ENCODE assay signal across 21 cellular contexts in genomic region chr2:208608436-208608835, GRCh38.
DNase-seq lines count a peak whose midpoint lies in the region; ATAC-seq and TF ChIP-seq lines count a peak whose summit lies in the region.
"Had no signal": no experiment of that assay in that cellular context is flagged by ENCODE, and none has a peak within 500 bp of the region (broad histone marks: within the 10 kb centered on the region; RNA-seq: fewer than 3 reads in every experiment).

No MANE protein-coding gene starts in this region.

- H3K4me3 Mint-ChIP-seq in activated T-cell treated with anti-CD3 and anti-CD28 coated beads, Interleukin-2, amount 50 U/mL, for 72 hours: no peak overlapping the region

- H2AFZ ChIP-seq in OCI-LY3 (ENCODE audit: low read depth, low read length): peak overlapping the region; percentile 60; the same call in 1 of the 2 replicates
- H2AFZ ChIP-seq: GM23248, PC-9 had no signal

- ATAC-seq in GM21528 (IDR thresholded peaks at IDR 0.05; ENCODE audit: low FRiP score, unreplicated experiment): no peak
- no peak for ATAC-seq in activated T-cell treated with anti-CD3 and anti-CD28 coated beads, Interleukin-2, amount 50 U/mL, for 72 hours (replicated peaks in 1 of 2)
- ATAC-seq: left ventricle myocardium superior had no signal

- no peak overlapping the region for H3K27ac Mint-ChIP-seq in activated T-cell treated with anti-CD3 and anti-CD28 coated beads, Interleukin-2, amount 50 U/mL, for 72 hours

- H3K36me3 ChIP-seq in OCI-LY3 (replicated peaks; ENCODE audit: low read depth, low read length): no peaks in the 10 kb centered on the region
- H3K36me3 ChIP-seq in ovary: no peaks in the 10 kb centered on the region
- H3K36me3 ChIP-seq in esophagus muscularis mucosa: no peaks in the 10 kb centered on the region
- H3K36me3 ChIP-seq: BLaER1 treated with 17β-estradiol and CSF1 and Interleukin-3, amounts not matched to agents 10 nM and 100 nM; prostate gland; SJSA1; thyroid gland had no signal

- no peak for TF ChIP-seq POLR2A in ovary (IDR thresholded peaks at IDR 0.05)
- TF ChIP-seq POLR2A in esophagus muscularis mucosa (IDR thresholded peaks at IDR 0.05; ENCODE audit: low read depth): no peak

- intact Hi-C loops in ovary (cut with DNase I): no loop called here
- intact Hi-C loops in esophagus muscularis mucosa (cut with DNase I): no loop called here

- no peak overlapping the region for H3K4me3 ChIP-seq in OCI-LY3 (ENCODE audit: low read length)
- H3K4me3 ChIP-seq in ovary: no peak overlapping the region
- H3K4me3 ChIP-seq in esophagus muscularis mucosa: no peak overlapping the region
- H3K4me3 ChIP-seq: BLaER1 treated with 17β-estradiol and CSF1 and Interleukin-3, amounts not matched to agents 10 nM and 100 nM; GM23248; PC-9; prostate gland; SJSA1; thyroid gland had no signal

- 78 to 88% (median 79%) methylated on average over 1 of the region's 1 CpG for WGBS in ovary, 3 donors
- WGBS in esophagus muscularis mucosa: 81% methylated on average over 1 of the region's 1 CpG

- no peaks in the 10 kb centered on the region for H3K36me3 Mint-ChIP-seq in activated T-cell treated with anti-CD3 and anti-CD28 coated beads, Interleukin-2, amount 50 U/mL, for 72 hours (ENCODE audit: insufficient read depth in 2 of 2)

- no peaks in the 10 kb centered on the region for H4K20me1 ChIP-seq in OCI-LY3 (ENCODE audit: insufficient read depth, low read length)
- H4K20me1 ChIP-seq: BLaER1 treated with 17β-estradiol and CSF1 and Interleukin-3, amounts not matched to agents 10 nM and 100 nM had no signal

- H3K9me3 ChIP-seq in OCI-LY3 (ENCODE audit: insufficient read depth, low read length) (no peaks in the 10 kb centered on the region), ovary (no peaks in the 10 kb centered on the region), esophagus muscularis mucosa (no peaks in the 10 kb centered on the region)
- H3K9me3 ChIP-seq: prostate gland, SJSA1, thyroid gland had no signal

- DNase-seq in COLO668 (lab: John Stamatoyannopoulos, UW; ENCODE audit: unreplicated experiment) (peak; percentile 24), DMS53 treated with DMSO at 0.1 percent for 48 hours (lab: John Stamatoyannopoulos, UW; ENCODE audit: unreplicated experiment) (peak; percentile 98), NCI-H2171 treated with DMSO at 0.1 percent for 48 hours (lab: John Stamatoyannopoulos, UW) (peak; percentile 85), ovary (no peak), esophagus muscularis mucosa (ENCODE audit: extremely low spot score) (no peak)
- no peak for DNase-seq in activated T-cell treated with anti-CD3 and anti-CD28 coated beads, Interleukin-2, amount 50 U/mL, for 72 hours
- DNase-seq: ACHN; activated CD4-positive, alpha-beta T cell treated with anti-CD3 and anti-CD28 coated beads, Interleukin-2, amount 50 U/mL, for 48 hours; activated gamma-delta T cell; GF-D8; GM23248; KBM-7; left ventricle myocardium superior; stimulated activated naive CD4-positive, alpha-beta T cell treated with Interleukin-2 at 50 U/mL for 16 hours; thyroid gland had no signal

- peaks cover 6 to 8% of the 10 kb centered on the region in 2 donors for H3K9me3 Mint-ChIP-seq in activated T-cell treated with anti-CD3 and anti-CD28 coated beads, Interleukin-2, amount 50 U/mL, for 72 hours

- TF ChIP-seq CTCF in OCI-LY3 (IDR thresholded peaks at IDR 0.05; ENCODE audit: low read depth, low read length) (no peak), ovary (IDR thresholded peaks at IDR 0.05) (no peak), esophagus muscularis mucosa (IDR thresholded peaks at IDR 0.05) (no peak)

- no peak for TF ChIP-seq EP300 in ovary (IDR thresholded peaks at IDR 0.05)
- TF ChIP-seq EP300 in esophagus muscularis mucosa (IDR thresholded peaks at IDR 0.05): no peak

- H3K27me3 ChIP-seq in OCI-LY3 (ENCODE audit: low read depth, low read length) (no peaks in the 10 kb centered on the region), ovary (no peaks in the 10 kb centered on the region), esophagus muscularis mucosa (no peaks in the 10 kb centered on the region)
- H3K27me3 ChIP-seq: BLaER1 treated with 17β-estradiol and CSF1 and Interleukin-3, amounts not matched to agents 10 nM and 100 nM; SJSA1; thyroid gland had no signal

- no peak overlapping the region for H3K4me2 ChIP-seq in OCI-LY3 (ENCODE audit: low read length)
- H3K4me2 ChIP-seq: BLaER1 treated with 17β-estradiol and CSF1 and Interleukin-3, amounts not matched to agents 10 nM and 100 nM; PC-9 had no signal

- no peak overlapping the region for H3K9ac ChIP-seq in OCI-LY3 (ENCODE audit: low read length)
- H3K9ac ChIP-seq: BLaER1 treated with 17β-estradiol and CSF1 and Interleukin-3, amounts not matched to agents 10 nM and 100 nM; GM23248 had no signal

- no peaks in the 10 kb centered on the region for H3K4me1 Mint-ChIP-seq in activated T-cell treated with anti-CD3 and anti-CD28 coated beads, Interleukin-2, amount 50 U/mL, for 72 hours (ENCODE audit: low read depth)

- no peaks in the 10 kb centered on the region for H3K79me2 ChIP-seq in OCI-LY3 (ENCODE audit: low read length)

- H3K27me3 Mint-ChIP-seq in activated T-cell treated with anti-CD3 and anti-CD28 coated beads, Interleukin-2, amount 50 U/mL, for 72 hours (ENCODE audit: low read depth): no peaks in the 10 kb centered on the region

- H3K27ac ChIP-seq in OCI-LY3 (ENCODE audit: low read length): no peak overlapping the region
- H3K27ac ChIP-seq in ovary: no peak overlapping the region
- H3K27ac ChIP-seq in esophagus muscularis mucosa (replicated peaks in 1 of 4): no peak overlapping the region
- H3K27ac ChIP-seq: BLaER1 treated with 17β-estradiol and CSF1 and Interleukin-3, amounts not matched to agents 10 nM and 100 nM; GM23248; PC-9; prostate gland; SJSA1; thyroid gland had no signal

- H3K4me1 ChIP-seq in OCI-LY3 (ENCODE audit: low read length) (no peaks in the 10 kb centered on the region), ovary (ENCODE audit: insufficient read depth) (no peaks in the 10 kb centered on the region), esophagus muscularis mucosa (no peaks in the 10 kb centered on the region)
- H3K4me1 ChIP-seq: BLaER1 treated with 17β-estradiol and CSF1 and Interleukin-3, amounts not matched to agents 10 nM and 100 nM; prostate gland; SJSA1; thyroid gland had no signal

Comparison
In these comparisons a context has a peak if more than half of its experiments do, and no peak if none do; other contexts are left out.
1. DNase-seq: peak in COLO668 (single experiment), DMS53 treated with DMSO at 0.1 percent for 48 hours (single experiment) and NCI-H2171 treated with DMSO at 0.1 percent for 48 hours (single experiment); none in ovary (0 of 5), activated T-cell treated with anti-CD3 and anti-CD28 coated beads, Interleukin-2, amount 50 U/mL, for 72 hours (0 of 2) and esophagus muscularis mucosa (single experiment).